19 cellular contexts compared by ENCODE assay signal in the genomic region with DNA sequence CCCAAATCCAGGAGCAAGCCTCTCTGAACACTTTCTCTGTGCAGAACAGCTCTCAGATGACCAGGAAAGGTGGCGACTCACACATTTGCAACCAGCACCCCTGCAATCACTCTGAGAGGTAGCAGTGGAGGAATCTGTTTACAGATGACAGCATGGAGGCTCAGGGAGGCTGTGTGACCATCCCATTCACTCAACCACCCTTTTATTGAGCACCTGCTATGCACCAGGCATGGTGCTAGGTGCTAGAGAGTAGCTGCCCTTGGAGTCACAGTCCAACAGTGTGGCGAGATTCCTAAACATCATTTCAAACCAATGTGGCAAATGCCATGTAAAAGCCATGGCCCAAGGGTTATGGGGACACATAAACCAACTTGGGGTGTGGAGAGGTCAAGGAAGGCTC. TPM values are rescaled to one million over a fixed set of nuclear protein-coding genes. Genes with fewer than 3 reads are reported as not detected.
A peak's percentile ranks its signal among the peaks of the same experiment; 100 is the strongest.
DNase-seq lines count a peak whose midpoint lies in the region; ATAC-seq, FAIRE-seq and TF ChIP-seq lines count a peak whose summit lies in the region.
"Had no signal": no experiment of that assay in that cellular context is flagged by ENCODE, and none has a peak within 500 bp of the region (broad histone marks: within the 10 kb centered on the region; RNA-seq: fewer than 3 reads in every experiment).

No MANE protein-coding gene starts in this region.

- no peaks in the 10 kb centered on the region for H3K36me3 ChIP-seq in Caco-2 (ENCODE audit: control insufficient read depth, insufficient read depth, low read length)
- no peaks in the 10 kb centered on the region for H3K36me3 ChIP-seq in endodermal cell (ENCODE audit: control insufficient read depth, insufficient read depth, low read length)
- H3K36me3 ChIP-seq in neuronal stem cell (replicated peaks in 1 of 2; ENCODE audit: control insufficient read depth in 2 of 2, insufficient read depth in 2 of 2, low read length in 2 of 2): no peaks in the 10 kb centered on the region
- H3K36me3 ChIP-seq: BLaER1, pancreas, thoracic aorta had no signal

- no peak overlapping the region for H3K18ac ChIP-seq in neuronal stem cell (ENCODE audit: low read length)

- H3K9ac ChIP-seq in endodermal cell (ENCODE audit: extremely low read depth, low read length, poor library complexity, severe bottlenecking) (no peak overlapping the region), neuronal stem cell (ENCODE audit: low read depth, low read length, poor library complexity) (no peak overlapping the region)
- H3K9ac ChIP-seq: BLaER1 had no signal

- peak overlapping the region; percentile 53 for H2BK5ac ChIP-seq in neuronal stem cell (ENCODE audit: low read length)

- intact Hi-C loops in Caco-2 (cut with micrococcal nuclease; ENCODE audit: unreplicated experiment): loop anchor here (2.0 kb wide), 2 partner anchors 45 to 73 kb away; a partner anchor contains a TSS

- no peaks in the 10 kb centered on the region for H3K27me3 Mint-ChIP-seq in Caco-2 (ENCODE audit: insufficient read depth, unreplicated experiment)
- H3K27me3 Mint-ChIP-seq in endodermal cell (ENCODE audit: insufficient read depth): peaks cover 41% of the 10 kb centered on the region
- peaks cover 19 to 37% of the 10 kb centered on the region in 2 donors for H3K27me3 Mint-ChIP-seq in stimulated activated naive B cell treated with anti-CD40 and anti-IgM and Interleukin-4, amounts not matched to agents 10 μg/mL and 1 μg/mL and 100 μg/mL, for 72 hours

- no peak overlapping the region for H3K14ac ChIP-seq in neuronal stem cell (ENCODE audit: low read length)

- H3K27me3 ChIP-seq in Caco-2 (replicated peaks; ENCODE audit: control insufficient read depth, insufficient read depth, low read length): no peaks in the 10 kb centered on the region
- H3K27me3 ChIP-seq in endodermal cell (ENCODE audit: control insufficient read depth, insufficient read depth, low read length, poor library complexity, severe bottlenecking): peaks cover 39% of the 10 kb centered on the region
- peaks cover 8 to 70% (median 34%) of the 10 kb centered on the region in 3 experiments for H3K27me3 ChIP-seq in neuronal stem cell (ENCODE audit: control insufficient read depth in 3 of 3, insufficient read depth in 3 of 3, low read depth in 1 of 3, low read length in 3 of 3)
- H3K27me3 ChIP-seq: pancreas had no signal

- no peak overlapping the region for H3K4ac ChIP-seq in neuronal stem cell (ENCODE audit: low read length)

- peak; percentile 26 for FAIRE-seq in HTR-8/SVneo (lab: Jason Lieb, UNC)
- FAIRE-seq: endometrium, pancreas had no signal

- H3K4me1 Mint-ChIP-seq in Caco-2 (ENCODE audit: low read depth, unreplicated experiment) (peaks cover 19% of the 10 kb centered on the region), endodermal cell (peaks cover 2% of the 10 kb centered on the region)
- H3K4me1 Mint-ChIP-seq in stimulated activated naive B cell treated with anti-CD40 and anti-IgM and Interleukin-4, amounts not matched to agents 10 μg/mL and 1 μg/mL and 100 μg/mL, for 72 hours: peaks cover 3 to 8% of the 10 kb centered on the region in 2 donors

- no TSS peak for BruUV-seq in Caco-2 (replicated peaks; lab: Mats Ljungman, UMichigan)

- H4K8ac ChIP-seq in neuronal stem cell (ENCODE audit: low read depth, low read length): no peak overlapping the region

- no peak overlapping the region for H3K27ac ChIP-seq in endodermal cell (ENCODE audit: low read depth, low read length)
- H3K27ac ChIP-seq in neuronal stem cell (replicated peaks; ENCODE audit: low read length): no peak overlapping the region
- H3K27ac ChIP-seq: BLaER1, thoracic aorta had no signal

- POLR2A ChIA-PET in Caco-2 (lab: Charles Lee): no interaction called here

- no peaks in the 10 kb centered on the region for H3K79me1 ChIP-seq in neuronal stem cell (ENCODE audit: low read depth, low read length)

- H3K36me3 Mint-ChIP-seq in Caco-2 (ENCODE audit: insufficient read depth, unreplicated experiment): peaks cover 16% of the 10 kb centered on the region
- no peaks in the 10 kb centered on the region for H3K36me3 Mint-ChIP-seq in endodermal cell (ENCODE audit: low read depth)
- no peaks in the 10 kb centered on the region for H3K36me3 Mint-ChIP-seq in stimulated activated naive B cell treated with anti-CD40 and anti-IgM and Interleukin-4, amounts not matched to agents 10 μg/mL and 1 μg/mL and 100 μg/mL, for 72 hours
- H3K36me3 Mint-ChIP-seq: activated CD4-positive, alpha-beta memory T cell treated with anti-CD3 and anti-CD28 coated beads for 36 hours had no signal

- no peak for DNase-seq in Caco-2
- no peak for DNase-seq in HTR-8/SVneo (ENCODE audit: insufficient read length, low spot score)
- no peak for DNase-seq in endodermal cell
- no peak for DNase-seq in neuronal stem cell (ENCODE audit: low spot score)
- no peak for DNase-seq in stimulated activated naive B cell treated with anti-CD40 and anti-IgM and Interleukin-4, amounts not matched to agents 10 μg/mL and 1 μg/mL and 100 μg/mL, for 72 hours
- DNase-seq: activated CD4-positive, alpha-beta memory T cell treated with anti-CD3 and anti-CD28 coated beads for 36 hours; activated T-cell treated with anti-CD3 and anti-CD28 coated beads, Interleukin-2, amount 50 U/mL, for 48 hours; foreskin fibroblast; left cardiac atrium; mucosa of descending colon; NCI-H1105 treated with DMSO at 0.1 percent for 48 hours; NCI-H774; pancreas; stimulated activated CD4-positive, alpha-beta T cell treated with anti-CD3 and anti-CD28 coated beads, Interleukin-2, amount 100 ng/mL, for 48 hours had no signal

- H3K4me2 ChIP-seq in neuronal stem cell (ENCODE audit: insufficient read depth, low read length, poor library complexity, severe bottlenecking): no peak overlapping the region

- no peak overlapping the region for H4K91ac ChIP-seq in neuronal stem cell (ENCODE audit: low read depth, low read length, poor library complexity)

- H2AFZ ChIP-seq in neuronal stem cell (ENCODE audit: low read length): no peak overlapping the region

- no peak overlapping the region for H3K4me3 ChIP-seq in Caco-2 (ENCODE audit: low read depth, low read length)
- H3K4me3 ChIP-seq in endodermal cell (ENCODE audit: low read length): no peak overlapping the region
- no peak overlapping the region for H3K4me3 ChIP-seq in neuronal stem cell (ENCODE audit: low read length in 2 of 2)
- H3K4me3 ChIP-seq: BLaER1, mucosa of descending colon, thoracic aorta had no signal

- H2BK15ac ChIP-seq in neuronal stem cell (ENCODE audit: low read length): no peak overlapping the region

- no peak overlapping the region for H3K23ac ChIP-seq in neuronal stem cell (ENCODE audit: low read depth, low read length, poor library complexity)

- H2BK12ac ChIP-seq in neuronal stem cell (ENCODE audit: low read length): no peak overlapping the region

- no peaks in the 10 kb centered on the region for H3K9me3 Mint-ChIP-seq in Caco-2 (ENCODE audit: unreplicated experiment)
- H3K9me3 Mint-ChIP-seq in endodermal cell: no peaks in the 10 kb centered on the region
- no peaks in the 10 kb centered on the region for H3K9me3 Mint-ChIP-seq in stimulated activated naive B cell treated with anti-CD40 and anti-IgM and Interleukin-4, amounts not matched to agents 10 μg/mL and 1 μg/mL and 100 μg/mL, for 72 hours
- H3K9me3 Mint-ChIP-seq: activated CD4-positive, alpha-beta memory T cell treated with anti-CD3 and anti-CD28 coated beads for 36 hours had no signal

- H3K27ac Mint-ChIP-seq in Caco-2 (ENCODE audit: unreplicated experiment) (no peak overlapping the region), endodermal cell (no peak overlapping the region)
- no peak overlapping the region for H3K27ac Mint-ChIP-seq in stimulated activated naive B cell treated with anti-CD40 and anti-IgM and Interleukin-4, amounts not matched to agents 10 μg/mL and 1 μg/mL and 100 μg/mL, for 72 hours
- H3K27ac Mint-ChIP-seq: activated CD4-positive, alpha-beta memory T cell treated with anti-CD3 and anti-CD28 coated beads for 36 hours had no signal

- H3K9me3 ChIP-seq in Caco-2: no peaks in the 10 kb centered on the region
- no peaks in the 10 kb centered on the region for H3K9me3 ChIP-seq in endodermal cell (ENCODE audit: control insufficient read depth, low read length)
- H3K9me3 ChIP-seq in neuronal stem cell (replicated peaks in 1 of 2; ENCODE audit: control insufficient read depth in 2 of 2, insufficient read depth in 1 of 2, low read depth in 1 of 2, low read length in 2 of 2): peaks cover 0 to 2% of the 10 kb centered on the region in 2 donors
- H3K9me3 ChIP-seq: BLaER1, mucosa of descending colon, pancreas, thoracic aorta had no signal

- peaks cover 25% of the 10 kb centered on the region for H3K4me1 ChIP-seq in Caco-2
- H3K4me1 ChIP-seq in endodermal cell (ENCODE audit: control insufficient read depth, insufficient read depth, low read length): no peaks in the 10 kb centered on the region
- peaks cover 0 to 4% of the 10 kb centered on the region in 2 donors for H3K4me1 ChIP-seq in neuronal stem cell (ENCODE audit: control insufficient read depth in 2 of 2, insufficient read depth in 1 of 2, low read depth in 1 of 2, low read length in 2 of 2)

- peak overlapping the region; percentile 37 for H2AK5ac ChIP-seq in neuronal stem cell (ENCODE audit: low read depth, low read length)

- CTCF ChIA-PET in Caco-2 (lab: Charles Lee): interaction anchor here (1.9 to 2.5 kb wide), 2 partner anchors 29 to 86 kb away, joined by 16 to 24 read pairs; a partner anchor contains a TSS

- no peak overlapping the region for H2BK120ac ChIP-seq in neuronal stem cell (ENCODE audit: low read depth, low read length)

- TF ChIP-seq CTCF in Caco-2 (IDR thresholded peaks at IDR 0.05; ENCODE audit: insufficient read depth in 1 of 2, low read depth in 1 of 2, low read length in 1 of 2, severe bottlenecking in 1 of 2, unreplicated experiment in 1 of 2): no peak
- TF ChIP-seq CTCF in endodermal cell (conservative IDR thresholded peaks at IDR 0.05): no peak

- ATAC-seq in stimulated activated naive B cell treated with anti-CD40 and anti-IgM and Interleukin-4, amounts not matched to agents 10 μg/mL and 1 μg/mL and 100 μg/mL, for 72 hours (replicated peaks): no peak
- ATAC-seq in SK-N-SH treated with all-trans-retinoic acid at 6 μM for 48 hours (no peak), GM19397 (IDR thresholded peaks at IDR 0.05; ENCODE audit: unreplicated experiment) (no peak)

- H3K4me3 Mint-ChIP-seq in Caco-2 (ENCODE audit: unreplicated experiment) (peak overlapping the region; percentile 86), endodermal cell (peak overlapping the region; percentile 56)
- H3K4me3 Mint-ChIP-seq in stimulated activated naive B cell treated with anti-CD40 and anti-IgM and Interleukin-4, amounts not matched to agents 10 μg/mL and 1 μg/mL and 100 μg/mL, for 72 hours: peak overlapping the region in 1 of 2 donors; percentile 52

- WGBS in endodermal cell (ENCODE audit: insufficient coverage in 1 of 2, insufficient read length in 1 of 2), 2 experiments: 92 to 100% methylated on average over 1 to 2 of the region's 2 CpGs
- WGBS in neuronal stem cell (ENCODE audit: extremely low coverage in 2 of 2, insufficient read length in 2 of 2, insufficient replicate concordance in 1 of 2), 2 donors: no CpG with 5 or more reads among the region's 2 CpGs

RNA-seq across cellular contexts. Expression of a gene that starts 1.5 kb away (rescaled TPM):
- 50.8 and 55.4 TPM in 2 replicates for total RNA-seq in Caco-2 (2022)
- 1 to 10 TPM; 3.4 to 5.1 TPM for total RNA-seq in endodermal cell
- 0.39 TPM for polyA plus RNA-seq in endodermal cell (2013, experiment 1 of 2)
- 0.87 TPM for polyA plus RNA-seq in endodermal cell (2013, experiment 2 of 2)
- polyA plus RNA-seq in neuronal stem cell (2013, experiment 1 of 2): 1.5 TPM
- polyA plus RNA-seq in neuronal stem cell (2013, experiment 2 of 2): 2.0 TPM

RNA-seq across cellular contexts. Expression of a gene that starts 45.3 kb away (rescaled TPM):
- total RNA-seq in Caco-2 (2022) (41.1 and 45.0 TPM in 2 replicates), endodermal cell (10 to 100 TPM; 26.7 to 33.2 TPM)
- 25.1 TPM for polyA plus RNA-seq in endodermal cell (2013, experiment 1 of 2)
- 22.8 TPM for polyA plus RNA-seq in endodermal cell (2013, experiment 2 of 2)
- polyA plus RNA-seq in neuronal stem cell (2013, experiment 1 of 2): 20.1 TPM
- 18.5 TPM for polyA plus RNA-seq in neuronal stem cell (2013, experiment 2 of 2)

RNA-seq across cellular contexts. Expression of a gene that starts 52.6 kb away (rescaled TPM):
- 119 and 126 TPM in 2 replicates for total RNA-seq in Caco-2 (2022)
- 100 to 1,000 TPM in 1 of 2 donors, 10 to 100 TPM in 1; 96.5 to 113 TPM for total RNA-seq in endodermal cell
- 93.1 TPM for polyA plus RNA-seq in endodermal cell (2013, experiment 1 of 2)
- 95.4 TPM for polyA plus RNA-seq in endodermal cell (2013, experiment 2 of 2)
- polyA plus RNA-seq in neuronal stem cell (2013, experiment 1 of 2): 54.0 TPM
- 51.1 TPM for polyA plus RNA-seq in neuronal stem cell (2013, experiment 2 of 2)

RNA-seq across cellular contexts. Expression of a gene that starts 52.8 kb away (rescaled TPM):
- total RNA-seq in Caco-2 (2022) (67.0 and 67.7 TPM in 2 replicates), endodermal cell (10 to 100 TPM; 54.3 TPM)
- polyA plus RNA-seq in endodermal cell (2013, experiment 1 of 2): 40.1 TPM
- 32.4 TPM for polyA plus RNA-seq in endodermal cell (2013, experiment 2 of 2)
- polyA plus RNA-seq in neuronal stem cell (2013, experiment 1 of 2): 16.5 TPM
- polyA plus RNA-seq in neuronal stem cell (2013, experiment 2 of 2): 16.0 TPM
